Comparison of ENCODE assay signal across 11 cellular contexts in the genomic region with DNA sequence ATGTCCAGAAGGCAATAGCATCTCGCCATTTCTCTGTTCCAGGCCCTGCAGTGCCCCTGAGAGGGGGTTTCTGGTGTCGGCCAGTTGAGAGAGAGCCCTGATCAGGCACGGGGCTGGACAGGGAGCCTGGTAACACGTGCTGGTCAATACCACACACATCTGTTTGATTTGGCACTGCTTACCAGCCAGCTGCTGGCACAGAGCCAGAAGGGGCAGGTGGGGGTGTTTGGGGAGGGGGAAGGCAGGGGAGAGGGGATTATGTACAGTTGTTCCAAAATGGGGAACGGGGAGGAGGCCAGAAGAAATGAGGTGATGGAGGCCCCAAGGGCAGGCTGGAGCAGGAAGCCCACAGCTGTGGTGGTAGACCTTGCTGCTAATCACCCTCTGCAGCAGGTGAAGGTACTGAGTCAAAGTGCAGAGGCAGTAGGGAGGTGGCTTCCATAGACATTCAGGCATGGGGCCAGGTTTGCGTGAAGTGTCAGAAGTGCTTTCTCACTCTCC.
DNase-seq lines count a peak whose midpoint lies in the region; ATAC-seq and TF ChIP-seq lines count a peak whose summit lies in the region.
"Had no signal": no experiment of that assay in that cellular context is flagged by ENCODE, and none has a peak within 500 bp of the region (broad histone marks: within the 10 kb centered on the region; RNA-seq: fewer than 3 reads in every experiment).

No MANE protein-coding gene starts in this region.

- ATAC-seq in right cardiac atrium (peak; percentile 20 to 40), left ventricle myocardium superior (no peak), gastroesophageal sphincter (peak; percentile 30), GM21367 (IDR thresholded peaks at IDR 0.05; ENCODE audit: unreplicated experiment) (no peak), GM18873 (IDR thresholded peaks at IDR 0.05; ENCODE audit: low FRiP score, unreplicated experiment) (no peak)

- intact Hi-C loops in right cardiac atrium (cut with DNase I), result no loop called here
- intact Hi-C loops in left ventricle myocardium superior (cut with micrococcal nuclease), result no loop called here

- WGBS in right cardiac atrium, result 54% methylated on average over 6 of the region's 6 CpGs
- 49 to 73% methylated on average over 4 to 6 of the region's 6 CpGs for WGBS in gastroesophageal sphincter (ENCODE audit: low coverage in 1 of 2), 2 donors

- no peak for TF ChIP-seq EP300 in gastroesophageal sphincter (IDR thresholded peaks at IDR 0.05)

- CTCF ChIA-PET in HEK293T (lab: Yijun Ruan, JAX), result no interaction called here

- H3K36me3 ChIP-seq in gastroesophageal sphincter, result no peaks in the 10 kb centered on the region

- POLR2A ChIA-PET in HEK293T (lab: Yijun Ruan, JAX), result no interaction called here

- H3K4me1 ChIP-seq in right cardiac atrium (ENCODE audit: control insufficient read depth, insufficient read depth, low read length) (peaks cover 2% of the 10 kb centered on the region), gastroesophageal sphincter (peaks cover 0 to 3% (median 0%) of the 10 kb centered on the region in 3 donors)

- H3K9me3 ChIP-seq in right cardiac atrium (ENCODE audit: control insufficient read depth, low read length) (no peaks in the 10 kb centered on the region), gastroesophageal sphincter (no peaks in the 10 kb centered on the region)

- TF ChIP-seq POLR2A in gastroesophageal sphincter (IDR thresholded peaks at IDR 0.05), result no peak

- DNase-seq in right cardiac atrium (no peak), left ventricle myocardium superior (no peak), NCI-H774 (lab: John Stamatoyannopoulos, UW) (peak; percentile 93), inferior parietal cortex (ENCODE audit: extremely low spot score) (no peak), HEK293T (ENCODE audit: extremely low spot score) (no peak)
- DNase-seq: EL, kidney had no signal

- no peak overlapping the region for H3K4me3 ChIP-seq in right cardiac atrium (ENCODE audit: low read length)
- no peak overlapping the region for H3K4me3 ChIP-seq in gastroesophageal sphincter

- TF ChIP-seq CTCF in gastroesophageal sphincter (IDR thresholded peaks at IDR 0.05), result no peak

- H3K27me3 ChIP-seq in right cardiac atrium (ENCODE audit: control insufficient read depth, insufficient read depth) (no peaks in the 10 kb centered on the region), gastroesophageal sphincter (no peaks in the 10 kb centered on the region)

- H3K27ac ChIP-seq in right cardiac atrium (ENCODE audit: low read length) (no peak overlapping the region), gastroesophageal sphincter (no peak overlapping the region)
- H3K27ac ChIP-seq: epithelial cell of prostate had no signal

TF ChIP-seq in HEK293T, 16 proteins besides CTCF, POLR2A, EP300 and RAD21:
- TF ChIP-seq CTBP1 (IDR thresholded peaks at IDR 0.05; ENCODE audit: borderline replicate concordance) (no peak), ELF4 (IDR thresholded peaks at IDR 0.05) (no peak), FOXK2 (IDR thresholded peaks at IDR 0.05) (no peak), BHLHE40 (IDR thresholded peaks at IDR 0.05; ENCODE audit: borderline replicate concordance) (no peak), FOXA1 (IDR thresholded peaks at IDR 0.05) (no peak), NFRKB (IDR thresholded peaks at IDR 0.05) (no peak), L3MBTL2 (conservative IDR thresholded peaks at IDR 0.05) (no peak)

Comparison
In these comparisons a context has a peak if more than half of its experiments do, and no peak if none do; other contexts are left out.
1. ATAC-seq: peak in right cardiac atrium (2 of 2) and gastroesophageal sphincter (single experiment); none in left ventricle myocardium superior (single experiment), GM21367 (single experiment) and GM18873 (single experiment).